Comparison of ENCODE assay signal across 1 cellular context in genomic region chr11:114439229-114440120, GRCh38.
TF ChIP-seq lines count a peak whose summit lies in the region.

Gene REXO2 (plus strand): TSS chr11:114439467. CDS start chr11:114439529, 62 bp downstream.

TF ChIP-seq in HEK293, 187 proteins besides CTCF, POLR2A, EP300 and RAD21 (continued from another document and continues in another):
- TF ChIP-seq ZBTB44 (tag by site-specific recombination; IDR thresholded peaks at IDR 0.05) (no peak), ZNF791 (tag by site-specific recombination; IDR thresholded peaks at IDR 0.05) (no peak), HIC1 (tag by site-specific recombination; IDR thresholded peaks at IDR 0.05) (no peak), ZNF571 (tag by site-specific recombination; IDR thresholded peaks at IDR 0.05) (no peak), ZNF548 (tag by site-specific recombination; IDR thresholded peaks at IDR 0.05) (no peak; the same call in 1 of the 2 replicates), YY1 (tag by site-specific recombination; IDR thresholded peaks at IDR 0.05) (no peak; the same call in 1 of the 2 replicates), GLIS2 (tag by site-specific recombination; IDR thresholded peaks at IDR 0.05) (peak; percentile 79), OSR2 (tag by site-specific recombination; IDR thresholded peaks at IDR 0.05) (no peak), ZNF416 (tag by site-specific recombination; IDR thresholded peaks at IDR 0.05) (no peak), PATZ1 (tag by site-specific recombination; IDR thresholded peaks at IDR 0.05) (peak; percentile 66), ZNF350 (tag by site-specific recombination; IDR thresholded peaks at IDR 0.05) (no peak), ZNF792 (tag by site-specific recombination; IDR thresholded peaks at IDR 0.05) (no peak), ZNF623 (tag by site-specific recombination; IDR thresholded peaks at IDR 0.05) (no peak), ZXDB (tag by site-specific recombination; IDR thresholded peaks at IDR 0.05) (no peak; the same call in none of the 2 replicates), ZNF837 (tag by site-specific recombination; IDR thresholded peaks at IDR 0.05) (no peak), ZNF518A (tag by site-specific recombination; conservative IDR thresholded peaks at IDR 0.05; ENCODE audit: low read depth) (no peak), ZNF274 (IDR thresholded peaks at IDR 0.05; ENCODE audit: low read length) (no peak), ZNF274 (tag by site-specific recombination; IDR thresholded peaks at IDR 0.05; ENCODE audit: borderline replicate concordance) (no peak), ZNF18 (tag by site-specific recombination; IDR thresholded peaks at IDR 0.05) (no peak), TRIM28 (IDR thresholded peaks at IDR 0.05; ENCODE audit: borderline replicate concordance, low read length) (no peak; the same call in 1 of the 2 replicates), ZFP3 (tag by site-specific recombination; IDR thresholded peaks at IDR 0.05; ENCODE audit: low read depth) (no peak), ZBTB49 (tag by site-specific recombination; IDR thresholded peaks at IDR 0.05; ENCODE audit: low read depth) (no peak), ZNF707 (tag by site-specific recombination; IDR thresholded peaks at IDR 0.05) (no peak), KLF17 (tag by site-specific recombination; IDR thresholded peaks at IDR 0.05) (peak; percentile 74; the same call in 1 of the 2 replicates), PRDM10 (tag by site-specific recombination; IDR thresholded peaks at IDR 0.05) (peak; percentile 91), ZNF600 (tag by site-specific recombination; IDR thresholded peaks at IDR 0.05) (peak; percentile 65; the same call in 1 of the 2 replicates), ZNF248 (tag by site-specific recombination; IDR thresholded peaks at IDR 0.05) (no peak), ZNF114 (tag by site-specific recombination; IDR thresholded peaks at IDR 0.05) (no peak), ZNF670 (tag by site-specific recombination; IDR thresholded peaks at IDR 0.05; ENCODE audit: low read depth) (no peak), ZNF404 (tag by site-specific recombination; IDR thresholded peaks at IDR 0.05) (no peak), ZNF292 (tag by site-specific recombination; IDR thresholded peaks at IDR 0.05; ENCODE audit: borderline replicate concordance, low read depth) (no peak), ZNF24 (tag by site-specific recombination; IDR thresholded peaks at IDR 0.05) (no peak), INSM2 (tag by site-specific recombination; IDR thresholded peaks at IDR 0.05) (0 out of 2 replicates have a peak, but pooled peaks have one; percentile 24), ZNF16 (tag by site-specific recombination; IDR thresholded peaks at IDR 0.05; ENCODE audit: low read depth) (no peak), RBAK (tag by site-specific recombination; IDR thresholded peaks at IDR 0.05) (no peak), ZNF621 (tag by site-specific recombination; IDR thresholded peaks at IDR 0.05) (no peak), ZNF202 (tag by site-specific recombination; IDR thresholded peaks at IDR 0.05; ENCODE audit: borderline replicate concordance) (no peak)
